In the genomic region with DNA sequence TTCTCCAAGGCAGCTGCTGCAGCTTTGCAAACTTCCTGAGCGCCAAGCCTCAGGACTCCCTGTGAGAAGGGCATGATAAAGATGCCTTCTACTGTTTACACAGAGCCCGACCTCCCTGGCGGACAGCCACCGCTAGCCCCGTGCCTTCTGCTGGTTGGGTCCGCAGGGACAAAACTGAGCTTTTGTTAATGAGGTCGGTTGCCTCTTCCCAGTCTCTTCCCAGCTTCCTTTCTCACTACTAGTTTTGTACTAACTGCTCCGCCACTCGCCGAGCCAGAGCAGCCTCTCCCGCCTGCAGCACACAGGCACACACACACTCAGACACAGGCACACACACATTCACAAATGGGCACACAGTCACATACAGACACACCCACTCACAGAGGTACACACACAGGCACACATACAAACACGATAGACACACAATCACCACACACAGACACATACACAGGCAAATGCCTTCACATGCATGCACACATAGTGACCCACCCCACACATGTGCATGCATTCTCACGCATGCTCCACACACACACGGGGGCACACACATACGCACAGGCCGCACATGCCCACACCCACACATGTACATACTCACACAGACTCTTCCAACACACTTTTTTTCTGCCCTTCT, we compare ENCODE assay signal across 1 cellular context.
TF ChIP-seq lines count a peak whose summit lies in the region.

FREM1 (minus strand) TSS at position 251 of the 628 bp plus-strand sequence. CDS start 41,451 bp downstream, outside the sequence.

TF ChIP-seq in HepG2, 621 proteins besides CTCF, POLR2A, EP300 and RAD21 (continued from another document and continues in another):
- TF ChIP-seq ATF6 (CRISPR knock-in tag; conservative IDR thresholded peaks at IDR 0.05), result no peak
- no peak for TF ChIP-seq ZNF24 (IDR thresholded peaks at IDR 0.05)
- no peak for TF ChIP-seq RNF2 (conservative IDR thresholded peaks at IDR 0.05; ENCODE audit: low read depth)
- TF ChIP-seq ZNF572 (CRISPR knock-in tag; IDR thresholded peaks at IDR 0.05), result 0 out of 2 replicates have a peak, but pooled peaks have one; percentile 57
- TF ChIP-seq DR1 (CRISPR knock-in tag; IDR thresholded peaks at IDR 0.05), result 0 out of 2 replicates have a peak, but pooled peaks have one; percentile 43
- TF ChIP-seq ZNF773 (CRISPR knock-in tag; IDR thresholded peaks at IDR 0.05; ENCODE audit: borderline replicate concordance), result no peak
- TF ChIP-seq RBFOX2 (IDR thresholded peaks at IDR 0.05; ENCODE audit: low read depth, low read length), result no peak
- TF ChIP-seq KDM5B (CRISPR knock-in tag; IDR thresholded peaks at IDR 0.05; ENCODE audit: borderline replicate concordance), result peak; percentile 65; the same call in 1 of the 2 replicates
- no peak for TF ChIP-seq ZNF331 (CRISPR knock-in tag; IDR thresholded peaks at IDR 0.05)
- peak; percentile 83 for TF ChIP-seq ZBTB20 (CRISPR knock-in tag; IDR thresholded peaks at IDR 0.05; ENCODE audit: borderline replicate concordance, low read depth)
- TF ChIP-seq, protein P1, sequence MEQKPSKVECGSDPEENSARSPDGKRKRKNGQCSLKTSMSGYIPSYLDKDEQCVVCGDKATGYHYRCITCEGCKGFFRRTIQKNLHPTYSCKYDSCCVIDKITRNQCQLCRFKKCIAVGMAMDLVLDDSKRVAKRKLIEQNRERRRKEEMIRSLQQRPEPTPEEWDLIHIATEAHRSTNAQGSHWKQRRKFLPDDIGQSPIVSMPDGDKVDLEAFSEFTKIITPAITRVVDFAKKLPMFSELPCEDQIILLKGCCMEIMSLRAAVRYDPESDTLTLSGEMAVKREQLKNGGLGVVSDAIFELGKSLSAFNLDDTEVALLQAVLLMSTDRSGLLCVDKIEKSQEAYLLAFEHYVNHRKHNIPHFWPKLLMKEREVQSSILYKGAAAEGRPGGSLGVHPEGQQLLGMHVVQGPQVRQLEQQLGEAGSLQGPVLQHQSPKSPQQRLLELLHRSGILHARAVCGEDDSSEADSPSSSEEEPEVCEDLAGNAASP (CRISPR knock-in tag; IDR thresholded peaks at IDR 0.05; ENCODE audit: borderline replicate concordance), result 0 out of 2 replicates have a peak, but pooled peaks have one; percentile 22
- no peak for TF ChIP-seq ZNF333 (CRISPR knock-in tag; IDR thresholded peaks at IDR 0.05; ENCODE audit: borderline replicate concordance)
- no peak for TF ChIP-seq PPARG (CRISPR knock-in tag; conservative IDR thresholded peaks at IDR 0.05)
- TF ChIP-seq ZNF550 (CRISPR knock-in tag; IDR thresholded peaks at IDR 0.05; ENCODE audit: borderline replicate concordance), result no peak
- TF ChIP-seq RXRB (CRISPR knock-in tag; IDR thresholded peaks at IDR 0.05; ENCODE audit: borderline replicate concordance), result 0 out of 2 replicates have a peak, but pooled peaks have one; percentile 30
- peak; percentile 67; the same call in 1 of the 2 replicates for TF ChIP-seq FOXO1 (CRISPR knock-in tag; IDR thresholded peaks at IDR 0.05)
- TF ChIP-seq ZNF761 (CRISPR knock-in tag; conservative IDR thresholded peaks at IDR 0.05), result no peak
- 0 out of 2 replicates have a peak, but pooled peaks have one; percentile 19 for TF ChIP-seq ZNF644 (CRISPR knock-in tag; IDR thresholded peaks at IDR 0.05; ENCODE audit: low read depth)
- TF ChIP-seq THAP8 (CRISPR knock-in tag; IDR thresholded peaks at IDR 0.05; ENCODE audit: borderline replicate concordance), result no peak
- TF ChIP-seq PAXIP1 (CRISPR knock-in tag; conservative IDR thresholded peaks at IDR 0.05), result peak; percentile 39; the same call in 1 of the 2 replicates
- TF ChIP-seq ZNF280D (CRISPR knock-in tag; IDR thresholded peaks at IDR 0.05), result peak; percentile 65; the same call in 1 of the 2 replicates
- TF ChIP-seq, protein P2, sequence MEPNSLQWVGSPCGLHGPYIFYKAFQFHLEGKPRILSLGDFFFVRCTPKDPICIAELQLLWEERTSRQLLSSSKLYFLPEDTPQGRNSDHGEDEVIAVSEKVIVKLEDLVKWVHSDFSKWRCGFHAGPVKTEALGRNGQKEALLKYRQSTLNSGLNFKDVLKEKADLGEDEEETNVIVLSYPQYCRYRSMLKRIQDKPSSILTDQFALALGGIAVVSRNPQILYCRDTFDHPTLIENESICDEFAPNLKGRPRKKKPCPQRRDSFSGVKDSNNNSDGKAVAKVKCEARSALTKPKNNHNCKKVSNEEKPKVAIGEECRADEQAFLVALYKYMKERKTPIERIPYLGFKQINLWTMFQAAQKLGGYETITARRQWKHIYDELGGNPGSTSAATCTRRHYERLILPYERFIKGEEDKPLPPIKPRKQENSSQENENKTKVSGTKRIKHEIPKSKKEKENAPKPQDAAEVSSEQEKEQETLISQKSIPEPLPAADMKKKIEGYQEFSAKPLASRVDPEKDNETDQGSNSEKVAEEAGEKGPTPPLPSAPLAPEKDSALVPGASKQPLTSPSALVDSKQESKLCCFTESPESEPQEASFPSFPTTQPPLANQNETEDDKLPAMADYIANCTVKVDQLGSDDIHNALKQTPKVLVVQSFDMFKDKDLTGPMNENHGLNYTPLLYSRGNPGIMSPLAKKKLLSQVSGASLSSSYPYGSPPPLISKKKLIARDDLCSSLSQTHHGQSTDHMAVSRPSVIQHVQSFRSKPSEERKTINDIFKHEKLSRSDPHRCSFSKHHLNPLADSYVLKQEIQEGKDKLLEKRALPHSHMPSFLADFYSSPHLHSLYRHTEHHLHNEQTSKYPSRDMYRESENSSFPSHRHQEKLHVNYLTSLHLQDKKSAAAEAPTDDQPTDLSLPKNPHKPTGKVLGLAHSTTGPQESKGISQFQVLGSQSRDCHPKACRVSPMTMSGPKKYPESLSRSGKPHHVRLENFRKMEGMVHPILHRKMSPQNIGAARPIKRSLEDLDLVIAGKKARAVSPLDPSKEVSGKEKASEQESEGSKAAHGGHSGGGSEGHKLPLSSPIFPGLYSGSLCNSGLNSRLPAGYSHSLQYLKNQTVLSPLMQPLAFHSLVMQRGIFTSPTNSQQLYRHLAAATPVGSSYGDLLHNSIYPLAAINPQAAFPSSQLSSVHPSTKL (CRISPR knock-in tag; IDR thresholded peaks at IDR 0.05), result peak; percentile 58; the same call in 1 of the 2 replicates
- TF ChIP-seq HIVEP1 (CRISPR knock-in tag; IDR thresholded peaks at IDR 0.05), result 0 out of 2 replicates have a peak, but pooled peaks have one; percentile 40
- no peak for TF ChIP-seq DNMT1 (CRISPR knock-in tag; IDR thresholded peaks at IDR 0.05)
- 0 out of 2 replicates have a peak, but pooled peaks have one; percentile 41 for TF ChIP-seq ZNF225 (CRISPR knock-in tag; IDR thresholded peaks at IDR 0.05)
- TF ChIP-seq POGZ (CRISPR knock-in tag; IDR thresholded peaks at IDR 0.05), result peak; percentile 83
- TF ChIP-seq FOXM1 (CRISPR knock-in tag; IDR thresholded peaks at IDR 0.05), result no peak
- TF ChIP-seq PHF20 (CRISPR knock-in tag; IDR thresholded peaks at IDR 0.05), result no peak
- TF ChIP-seq, protein P3, sequence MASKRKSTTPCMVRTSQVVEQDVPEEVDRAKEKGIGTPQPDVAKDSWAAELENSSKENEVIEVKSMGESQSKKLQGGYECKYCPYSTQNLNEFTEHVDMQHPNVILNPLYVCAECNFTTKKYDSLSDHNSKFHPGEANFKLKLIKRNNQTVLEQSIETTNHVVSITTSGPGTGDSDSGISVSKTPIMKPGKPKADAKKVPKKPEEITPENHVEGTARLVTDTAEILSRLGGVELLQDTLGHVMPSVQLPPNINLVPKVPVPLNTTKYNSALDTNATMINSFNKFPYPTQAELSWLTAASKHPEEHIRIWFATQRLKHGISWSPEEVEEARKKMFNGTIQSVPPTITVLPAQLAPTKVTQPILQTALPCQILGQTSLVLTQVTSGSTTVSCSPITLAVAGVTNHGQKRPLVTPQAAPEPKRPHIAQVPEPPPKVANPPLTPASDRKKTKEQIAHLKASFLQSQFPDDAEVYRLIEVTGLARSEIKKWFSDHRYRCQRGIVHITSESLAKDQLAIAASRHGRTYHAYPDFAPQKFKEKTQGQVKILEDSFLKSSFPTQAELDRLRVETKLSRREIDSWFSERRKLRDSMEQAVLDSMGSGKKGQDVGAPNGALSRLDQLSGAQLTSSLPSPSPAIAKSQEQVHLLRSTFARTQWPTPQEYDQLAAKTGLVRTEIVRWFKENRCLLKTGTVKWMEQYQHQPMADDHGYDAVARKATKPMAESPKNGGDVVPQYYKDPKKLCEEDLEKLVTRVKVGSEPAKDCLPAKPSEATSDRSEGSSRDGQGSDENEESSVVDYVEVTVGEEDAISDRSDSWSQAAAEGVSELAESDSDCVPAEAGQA (IDR thresholded peaks at IDR 0.05; ENCODE audit: low read depth), result no peak
- TF ChIP-seq, protein P3 (CRISPR knock-in tag; IDR thresholded peaks at IDR 0.05; ENCODE audit: borderline replicate concordance), result no peak
